Comparison of ENCODE assay signal across 11 cellular contexts in genomic region chr1:198623920-198624647, GRCh38. TPM values are rescaled to one million over a fixed set of nuclear protein-coding genes. Genes with fewer than 3 reads are reported as not detected.
A peak's percentile ranks its signal among the peaks of the same experiment; 100 is the strongest.
DNase-seq lines count a peak whose midpoint lies in the region; ATAC-seq and TF ChIP-seq lines count a peak whose summit lies in the region.
"Had no signal": no experiment of that assay in that cellular context is flagged by ENCODE, and none has a peak within 500 bp of the region (broad histone marks: within the 10 kb centered on the region; RNA-seq: fewer than 3 reads in every experiment).

No MANE protein-coding gene starts in this region.

- H3K4me1 Mint-ChIP-seq in HFFc6 (ENCODE audit: low read depth), result peaks cover 68% of the 10 kb centered on the region
- peaks cover 83% of the 10 kb centered on the region for H3K4me1 Mint-ChIP-seq in T-helper 2 cell treated with Interferon-gamma antibody and Interleukin-4, amounts not matched to agents 5 μg/mL and 100 μg/mL, for 36 hours (ENCODE audit: low read depth)

- no peak overlapping the region for H2AFZ ChIP-seq in mesenchymal stem cell (ENCODE audit: low read depth, low read length)

- no peak for TF ChIP-seq EP300 in gastroesophageal sphincter (IDR thresholded peaks at IDR 0.05)

- no peak overlapping the region for H3K4me3 Mint-ChIP-seq in HFFc6
- peak overlapping the region; percentile 60 for H3K4me3 Mint-ChIP-seq in T-helper 2 cell treated with Interferon-gamma antibody and Interleukin-4, amounts not matched to agents 5 μg/mL and 100 μg/mL, for 36 hours

- no peaks in the 10 kb centered on the region for H3K27me3 Mint-ChIP-seq in HFFc6 (ENCODE audit: insufficient read depth)
- no peaks in the 10 kb centered on the region for H3K27me3 Mint-ChIP-seq in T-helper 2 cell treated with Interferon-gamma antibody and Interleukin-4, amounts not matched to agents 5 μg/mL and 100 μg/mL, for 36 hours (ENCODE audit: low read depth)

- H4K91ac ChIP-seq in mesenchymal stem cell (ENCODE audit: low read length), result no peak overlapping the region

- no peak overlapping the region for H3K18ac ChIP-seq in mesenchymal stem cell (ENCODE audit: low read depth in 1 of 2, low read length in 2 of 2)

- H4K8ac ChIP-seq in mesenchymal stem cell (ENCODE audit: low read length), result no peak overlapping the region

- H3K4me2 ChIP-seq in mesenchymal stem cell (ENCODE audit: low read length, poor library complexity, severe bottlenecking), result no peak overlapping the region

- H2BK5ac ChIP-seq in mesenchymal stem cell (ENCODE audit: low read depth, low read length, poor library complexity, severe bottlenecking), result no peak overlapping the region

- 6% methylated on average over 1 of the region's 4 CpGs for WGBS in mesenchymal stem cell
- WGBS in gastroesophageal sphincter (ENCODE audit: low coverage in 1 of 2), 2 donors, result 70 to 71% methylated on average over 4 of the region's 4 CpGs

- H3K4me1 ChIP-seq in mesenchymal stem cell (ENCODE audit: control insufficient read depth, insufficient read depth, low read depth, low read length) (no peaks in the 10 kb centered on the region), gastroesophageal sphincter (no peaks in the 10 kb centered on the region)

- H3K27me3 ChIP-seq in mesenchymal stem cell (ENCODE audit: control insufficient read depth in 1 of 2, insufficient read depth in 1 of 2, low read length in 2 of 2) (no peaks in the 10 kb centered on the region), WERI-Rb-1 (ENCODE audit: insufficient read depth, low read depth, severe bottlenecking) (no peaks in the 10 kb centered on the region), gastroesophageal sphincter (no peaks in the 10 kb centered on the region)

- no peaks in the 10 kb centered on the region for H3K9me3 Mint-ChIP-seq in HFFc6
- H3K9me3 Mint-ChIP-seq in T-helper 2 cell treated with Interferon-gamma antibody and Interleukin-4, amounts not matched to agents 5 μg/mL and 100 μg/mL, for 36 hours, result no peaks in the 10 kb centered on the region

- H2AK5ac ChIP-seq in mesenchymal stem cell (ENCODE audit: low read length, severe bottlenecking), result no peak overlapping the region

- no peak overlapping the region for H2BK12ac ChIP-seq in mesenchymal stem cell (ENCODE audit: low read length in 2 of 2)

- H2BK120ac ChIP-seq in mesenchymal stem cell (ENCODE audit: low read depth, low read length), result no peak overlapping the region

- H3K9ac ChIP-seq in mesenchymal stem cell (ENCODE audit: low read length), result no peak overlapping the region

- H2BK15ac ChIP-seq in mesenchymal stem cell (ENCODE audit: low read depth, poor library complexity, severe bottlenecking), result no peak overlapping the region

- TF ChIP-seq POLR2A in gastroesophageal sphincter (IDR thresholded peaks at IDR 0.05), result no peak

- no peaks in the 10 kb centered on the region for H3K9me3 ChIP-seq in mesenchymal stem cell (ENCODE audit: control insufficient read depth, low read length)
- H3K9me3 ChIP-seq in WERI-Rb-1 (ENCODE audit: severe bottlenecking), result no peaks in the 10 kb centered on the region
- no peaks in the 10 kb centered on the region for H3K9me3 ChIP-seq in gastroesophageal sphincter
- H3K9me3 ChIP-seq: lower lobe of right lung had no signal

- H3K27ac Mint-ChIP-seq in HFFc6, result peak overlapping the region; percentile 48
- H3K27ac Mint-ChIP-seq in T-helper 2 cell treated with Interferon-gamma antibody and Interleukin-4, amounts not matched to agents 5 μg/mL and 100 μg/mL, for 36 hours, result peak overlapping the region; percentile 78

- H3K14ac ChIP-seq in mesenchymal stem cell (ENCODE audit: low read length in 2 of 2), result no peak overlapping the region

- H3K4ac ChIP-seq in mesenchymal stem cell (ENCODE audit: low read depth in 1 of 2, low read length in 2 of 2), result no peak overlapping the region

- H3K4me3 ChIP-seq in mesenchymal stem cell (ENCODE audit: insufficient read depth in 1 of 2, low read depth in 1 of 2, low read length in 2 of 2) (no peak overlapping the region), WERI-Rb-1 (ENCODE audit: low read depth, low read length) (no peak overlapping the region), gastroesophageal sphincter (no peak overlapping the region)
- H3K4me3 ChIP-seq: lower lobe of right lung had no signal

- TF ChIP-seq CTCF in HFFc6 (IDR thresholded peaks at IDR 0.05) (no peak), WERI-Rb-1 (IDR thresholded peaks at IDR 0.05; ENCODE audit: low read depth, low read length) (no peak), gastroesophageal sphincter (IDR thresholded peaks at IDR 0.05) (no peak)

- no peak overlapping the region for H3K23ac ChIP-seq in mesenchymal stem cell (ENCODE audit: low read length in 2 of 2)

- H3K27ac ChIP-seq in mesenchymal stem cell (ENCODE audit: low read length, poor library complexity, severe bottlenecking) (no peak overlapping the region), WERI-Rb-1 (no peak overlapping the region), gastroesophageal sphincter (no peak overlapping the region)
- H3K27ac ChIP-seq: lower lobe of right lung had no signal

- DNase-seq in GM04503 (ENCODE audit: low read depth), result peak; percentile 60
- DNase-seq in HFFc6, result peak; percentile 78
- DNase-seq in T-helper 2 cell treated with Interferon-gamma antibody and Interleukin-4, amounts not matched to agents 5 μg/mL and 100 μg/mL, for 36 hours (ENCODE audit: low spot score), result no peak
- DNase-seq in mesenchymal stem cell, result peak; percentile 33
- no peak for DNase-seq in kidney tubule cell (ENCODE audit: low spot score)
- DNase-seq in NCI-H446 treated with DMSO at 0.1 percent for 48 hours (lab: John Stamatoyannopoulos, UW), result no peak
- no peak for DNase-seq in WERI-Rb-1
- DNase-seq: lower lobe of right lung had no signal

- H3K36me3 ChIP-seq in mesenchymal stem cell (ENCODE audit: control insufficient read depth in 1 of 2, insufficient read depth in 2 of 2, low read depth in 1 of 2, low read length in 2 of 2), result no peaks in the 10 kb centered on the region
- H3K36me3 ChIP-seq in WERI-Rb-1, result no peaks in the 10 kb centered on the region
- H3K36me3 ChIP-seq in gastroesophageal sphincter, result no peaks in the 10 kb centered on the region
- H3K36me3 ChIP-seq: lower lobe of right lung had no signal

- peaks cover 28% of the 10 kb centered on the region for H3K36me3 Mint-ChIP-seq in HFFc6 (ENCODE audit: low read depth)
- peaks cover 11% of the 10 kb centered on the region for H3K36me3 Mint-ChIP-seq in T-helper 2 cell treated with Interferon-gamma antibody and Interleukin-4, amounts not matched to agents 5 μg/mL and 100 μg/mL, for 36 hours (ENCODE audit: low read depth)

- ATAC-seq in gastroesophageal sphincter, result no peak
- ATAC-seq: lower lobe of right lung had no signal

- no peaks in the 10 kb centered on the region for H3K79me1 ChIP-seq in mesenchymal stem cell (replicated peaks; ENCODE audit: low read length, poor library complexity, severe bottlenecking)

RNA-seq across cellular contexts. Expression of gene PTPRC, which starts 14.8 kb away (rescaled TPM):
- under 1 TPM; 0.19 to 0.96 (median 0.79) TPM for total RNA-seq in HFFc6 (2021; fragmentation: NEBNext Ultra II Directional; extraction: Animal tissue kit (Norgen Biotek cat#: 25700))
- polyA plus RNA-seq in mesenchymal stem cell (2013, experiment 1 of 2), result 0.01 TPM
- polyA plus RNA-seq in mesenchymal stem cell (2013, experiment 2 of 2), result 0.01 TPM
- 10 to 100 TPM in 2 of 4 donors, 1 to 10 TPM in 2; 5.0 to 31.9 (median 12.9) TPM for total RNA-seq in gastroesophageal sphincter
- total RNA-seq: endothelial cell of umbilical vein, NCI-H460 had no signal
- polyA plus RNA-seq: endothelial cell of umbilical vein had no signal

Comparison
In these comparisons a context has a peak if more than half of its experiments do, and no peak if none do; other contexts are left out.
1. DNase-seq: peak in GM04503 (single experiment), HFFc6 (single experiment) and mesenchymal stem cell (single experiment); none in T-helper 2 cell treated with Interferon-gamma antibody and Interleukin-4, amounts not matched to agents 5 μg/mL and 100 μg/mL, for 36 hours (single experiment), kidney tubule cell (single experiment), NCI-H446 treated with DMSO at 0.1 percent for 48 hours (single experiment) and WERI-Rb-1 (single experiment).